In the genomic region with DNA sequence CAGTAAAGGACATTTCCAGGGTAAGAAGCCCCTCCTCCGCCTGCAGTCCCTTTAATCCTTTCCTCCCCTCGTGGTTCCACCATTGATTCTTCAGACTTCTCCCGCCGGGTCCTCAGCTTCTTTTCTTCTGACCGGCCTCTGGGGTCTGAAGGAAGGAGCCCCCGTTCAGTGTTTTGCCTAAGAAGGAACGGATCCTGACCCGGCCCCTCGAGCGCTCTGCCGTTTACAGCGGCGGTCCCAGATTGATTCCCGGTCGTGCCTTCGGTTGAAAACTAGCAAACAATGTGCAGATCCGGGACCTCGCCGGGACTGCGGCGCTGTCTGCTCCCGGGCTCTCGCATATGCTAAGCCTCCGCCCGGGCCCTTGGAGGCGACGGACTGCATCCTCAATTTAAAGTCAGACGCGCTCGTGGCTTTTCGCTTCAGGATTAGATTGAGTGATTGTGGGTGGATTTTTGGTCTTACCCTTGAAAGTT, we compare ENCODE assay signal across 8 cellular contexts. TPM values are rescaled to one million over a fixed set of nuclear protein-coding genes. Genes with fewer than 3 reads are reported as not detected.
DNase-seq lines count a peak whose midpoint lies in the region; ATAC-seq and TF ChIP-seq lines count a peak whose summit lies in the region.

No MANE protein-coding gene starts in this region.

- H3K9me3 Mint-ChIP-seq in activated T-cell treated with anti-CD3 and anti-CD28 coated beads, Interleukin-2, amount 50 U/mL, for 4 hours = peaks cover 11% of the 10 kb centered on the region
- no peaks in the 10 kb centered on the region for H3K9me3 Mint-ChIP-seq in stimulated activated memory B cell treated with anti-CD40 and anti-IgM and Interleukin-4, amounts not matched to agents 10 μg/mL and 1 μg/mL and 100 μg/mL, for 72 hours

- peak overlapping the region; percentile 98 for H3K27ac Mint-ChIP-seq in stimulated activated memory B cell treated with anti-CD40 and anti-IgM and Interleukin-4, amounts not matched to agents 10 μg/mL and 1 μg/mL and 100 μg/mL, for 72 hours

- TF ChIP-seq POLR2A in esophagus squamous epithelium (IDR thresholded peaks at IDR 0.05) = peak in 1 of 4 donors; percentile 2

- DNase-seq in Daoy (ENCODE audit: low read depth) (peak; percentile 48), NT2/D1 (ENCODE audit: low read depth, low spot score) (peak; percentile 47), esophagus squamous epithelium (lab: John Stamatoyannopoulos, UW) (peak; percentile 13)
- DNase-seq in activated T-cell treated with anti-CD3 and anti-CD28 coated beads, Interleukin-2, amount 50 U/mL, for 4 hours = peak; percentile 35

- peak overlapping the region; percentile 90 to 98 (median 97) for H3K27ac ChIP-seq in esophagus squamous epithelium
- peak overlapping the region; percentile 83 for H3K27ac ChIP-seq in muscle layer of colon (ENCODE audit: low read depth, low read length)

- H3K27me3 ChIP-seq in NT2/D1 (ENCODE audit: insufficient read depth, insufficient read length) (no peaks in the 10 kb centered on the region), esophagus squamous epithelium (no peaks in the 10 kb centered on the region), muscle layer of colon (ENCODE audit: control insufficient read depth in 1 of 2, insufficient read depth in 2 of 2, low read length in 2 of 2) (no peaks in the 10 kb centered on the region)

- peak overlapping the region; percentile 98 for H3K4me3 Mint-ChIP-seq in activated T-cell treated with anti-CD3 and anti-CD28 coated beads, Interleukin-2, amount 50 U/mL, for 4 hours
- peak overlapping the region; percentile 99 for H3K4me3 Mint-ChIP-seq in stimulated activated memory B cell treated with anti-CD40 and anti-IgM and Interleukin-4, amounts not matched to agents 10 μg/mL and 1 μg/mL and 100 μg/mL, for 72 hours

- H3K36me3 Mint-ChIP-seq in activated T-cell treated with anti-CD3 and anti-CD28 coated beads, Interleukin-2, amount 50 U/mL, for 4 hours (ENCODE audit: insufficient read depth) = peaks cover 19% of the 10 kb centered on the region
- peaks cover 27% of the 10 kb centered on the region for H3K36me3 Mint-ChIP-seq in stimulated activated memory B cell treated with anti-CD40 and anti-IgM and Interleukin-4, amounts not matched to agents 10 μg/mL and 1 μg/mL and 100 μg/mL, for 72 hours

- peaks cover 31% of the 10 kb centered on the region for H3K36me3 ChIP-seq in NT2/D1 (ENCODE audit: insufficient read depth, insufficient read length, low read length)
- no peaks in the 10 kb centered on the region for H3K36me3 ChIP-seq in esophagus squamous epithelium
- H3K36me3 ChIP-seq in muscle layer of colon (ENCODE audit: insufficient read depth, low read length) = no peaks in the 10 kb centered on the region

- H3K4me1 ChIP-seq in NT2/D1 (ENCODE audit: insufficient read depth, insufficient read length) (no peaks in the 10 kb centered on the region), esophagus squamous epithelium (peaks cover 3 to 46% (median 19%) of the 10 kb centered on the region in 3 donors), muscle layer of colon (ENCODE audit: insufficient read depth, low read length) (peaks cover 14% of the 10 kb centered on the region)

- 1% methylated on average over 13 to 31 of the region's 31 CpGs for WGBS in esophagus squamous epithelium, 2 donors

- peak; percentile 18 for ATAC-seq in HG03025 (IDR thresholded peaks at IDR 0.05; ENCODE audit: low FRiP score, unreplicated experiment)
- ATAC-seq in activated T-cell treated with anti-CD3 and anti-CD28 coated beads, Interleukin-2, amount 50 U/mL, for 4 hours = peak; percentile 25 to 29
- ATAC-seq in stimulated activated memory B cell treated with anti-CD40 and anti-IgM and Interleukin-4, amounts not matched to agents 10 μg/mL and 1 μg/mL and 100 μg/mL, for 72 hours = peak; percentile 11
- ATAC-seq in HG03457 (IDR thresholded peaks at IDR 0.05; ENCODE audit: unreplicated experiment) = no peak

- intact Hi-C loops in esophagus squamous epithelium (cut with DNase I) = no loop called here

- H3K9ac ChIP-seq in NT2/D1 (ENCODE audit: insufficient read length, low read depth) (peak overlapping the region; percentile 93), muscle layer of colon (ENCODE audit: low read length) (peak overlapping the region; percentile 63)

- H3K27me3 Mint-ChIP-seq in activated T-cell treated with anti-CD3 and anti-CD28 coated beads, Interleukin-2, amount 50 U/mL, for 4 hours (ENCODE audit: low read depth) = no peaks in the 10 kb centered on the region
- no peaks in the 10 kb centered on the region for H3K27me3 Mint-ChIP-seq in stimulated activated memory B cell treated with anti-CD40 and anti-IgM and Interleukin-4, amounts not matched to agents 10 μg/mL and 1 μg/mL and 100 μg/mL, for 72 hours

- H3K9me3 ChIP-seq in NT2/D1 (ENCODE audit: insufficient read depth, low read length) (peaks cover 3% of the 10 kb centered on the region), esophagus squamous epithelium (no peaks in the 10 kb centered on the region), muscle layer of colon (ENCODE audit: low read length) (no peaks in the 10 kb centered on the region)

- H3K4me1 Mint-ChIP-seq in activated T-cell treated with anti-CD3 and anti-CD28 coated beads, Interleukin-2, amount 50 U/mL, for 4 hours (ENCODE audit: low read depth) = peaks cover 40% of the 10 kb centered on the region
- H3K4me1 Mint-ChIP-seq in stimulated activated memory B cell treated with anti-CD40 and anti-IgM and Interleukin-4, amounts not matched to agents 10 μg/mL and 1 μg/mL and 100 μg/mL, for 72 hours = peaks cover 34% of the 10 kb centered on the region

- H3K4me3 ChIP-seq in NT2/D1 (ENCODE audit: insufficient read length, low read depth) (peak overlapping the region; percentile 79), esophagus squamous epithelium (peak overlapping the region; percentile 82 to 97 (median 88)), muscle layer of colon (ENCODE audit: low read depth in 1 of 2, low read length in 2 of 2) (peak overlapping the region; percentile 84 to 90)

- TF ChIP-seq CTCF in esophagus squamous epithelium (IDR thresholded peaks at IDR 0.05) = no peak

RNA-seq across cellular contexts. Expression of gene DBF4, which starts 0.5 kb away (rescaled TPM):
- total RNA-seq in Daoy (2014; rRNA removed; shearing (Covaris generic)) = 51.5 and 87.8 TPM in 2 replicates
- 10 to 100 TPM; 41.4 to 43.9 (median 43.7) TPM for total RNA-seq in activated T-cell treated with anti-CD3 and anti-CD28 coated beads, Interleukin-2, amount 50 U/mL, for 4 hours
- total RNA-seq in esophagus squamous epithelium = 10 to 100 TPM; 11.0 to 27.3 (median 18.0) TPM

RNA-seq across cellular contexts. Expression of gene SLC25A40, which starts 0.6 kb away (rescaled TPM):
- 17.0 and 19.6 TPM in 2 replicates for total RNA-seq in Daoy (2014; rRNA removed; shearing (Covaris generic))
- total RNA-seq in activated T-cell treated with anti-CD3 and anti-CD28 coated beads, Interleukin-2, amount 50 U/mL, for 4 hours = 10 to 100 TPM; 20.4 to 21.7 (median 21.7) TPM
- total RNA-seq in esophagus squamous epithelium = 10 to 100 TPM in 2 of 4 donors, 1 to 10 TPM in 2; 8.3 to 16.8 (median 9.9) TPM

RNA-seq across cellular contexts. Expression of gene ADAM22, which starts 57.3 kb away (rescaled TPM):
- total RNA-seq in Daoy (2014; rRNA removed; shearing (Covaris generic)) = 2.6 and 3.0 TPM in 2 replicates
- total RNA-seq in activated T-cell treated with anti-CD3 and anti-CD28 coated beads, Interleukin-2, amount 50 U/mL, for 4 hours = 1 to 10 TPM; 1.1 to 1.8 (median 1.2) TPM
- 1 to 10 TPM in 2 of 4 donors, under 1 TPM in 2; 0.61 to 1.4 (median 1.1) TPM for total RNA-seq in esophagus squamous epithelium
